ENCODE assay signal across 8 cellular contexts in the genomic region with DNA sequence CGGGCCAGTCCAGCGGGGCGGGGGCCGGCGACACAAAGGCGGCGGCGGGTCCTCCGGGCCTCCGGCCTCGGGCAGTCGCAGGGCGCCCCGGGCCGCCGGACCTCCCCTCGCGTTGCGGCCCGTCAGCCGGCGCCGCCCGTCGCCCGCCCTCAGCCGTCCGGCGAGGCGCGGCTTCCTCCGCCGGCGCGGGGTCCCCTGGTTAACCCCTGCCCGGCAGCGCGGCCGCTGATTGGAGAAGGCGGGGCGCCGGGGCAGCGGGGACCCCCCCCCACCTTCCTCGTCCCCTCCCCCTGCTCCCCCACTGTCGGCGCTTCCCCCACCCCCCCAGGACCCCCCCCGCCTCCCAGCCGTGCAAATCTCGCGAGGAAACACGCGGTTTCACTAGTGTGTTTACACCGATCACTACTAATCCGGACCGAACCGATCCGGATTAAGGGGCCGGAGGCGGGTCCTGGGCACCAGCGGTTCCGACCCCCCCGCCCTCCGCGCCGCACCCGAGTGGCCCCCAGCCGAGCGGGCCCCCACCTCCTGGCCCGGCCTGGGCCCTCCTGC. TPM values are rescaled to one million over a fixed set of nuclear protein-coding genes. Genes with fewer than 3 reads are reported as not detected.
DNase-seq lines count a peak whose midpoint lies in the region; ATAC-seq and TF ChIP-seq lines count a peak whose summit lies in the region.
"Not testable (repeated sequence)": the region's sequence is repeated elsewhere in the genome, so short reads cannot be mapped to it uniquely, and the experiment has no call there.

TSS of gene TLK2 (plus strand) at position 402 of the 552 bp plus-strand sequence. CDS start 2,301 bp downstream, outside the sequence.

- intact Hi-C loops in PC-3 (cut with micrococcal nuclease) = not testable (repeated sequence)

- H3K4me1 ChIP-seq in HUES64 (ENCODE audit: insufficient read depth, low read length) = not testable (repeated sequence)
- H3K4me1 ChIP-seq in PC-3 (ENCODE audit: insufficient read depth, low read length) = peaks cover 15% of the 10 kb centered on the region

- CTCF ChIA-PET in PC-3 (lab: Charles Lee) = not testable (repeated sequence)

- H3F3A ChIP-seq in PC-3 (ENCODE audit: low read length, unreplicated experiment) = not testable (repeated sequence)

- H3K4me2 ChIP-seq in PC-3 (ENCODE audit: low read length) = peak within 1 kb of the TSS; percentile 99

- peaks cover 15% of the 10 kb centered on the region for H3K36me3 ChIP-seq in HUES64 (ENCODE audit: insufficient read depth, low read length)
- not testable (repeated sequence) for H3K36me3 ChIP-seq in PC-3 (ENCODE audit: low read depth, low read length)

- POLR2A ChIA-PET in PC-3 (lab: Charles Lee; ENCODE audit: unreplicated experiment) = not testable (repeated sequence)

- H3K9ac ChIP-seq in HUES64 (ENCODE audit: low read depth, low read length) (peak within 1 kb of the TSS; percentile 89), PC-3 (ENCODE audit: low read length) (peak within 1 kb of the TSS; percentile 95)

- not testable (repeated sequence) for H3K27me3 ChIP-seq in HUES64 (ENCODE audit: insufficient read depth, low read length); PC-3 (ENCODE audit: low read length)

- H3K4me3 ChIP-seq in HUES64 (ENCODE audit: low read length) (peak within 1 kb of the TSS; percentile 82), PC-3 (ENCODE audit: low read length) (peak within 1 kb of the TSS; percentile 96), epithelial cell of esophagus (ENCODE audit: low read length) (peak within 1 kb of the TSS; percentile 51)

- in situ Hi-C loops in Caki2 (cut with HindIII; ENCODE audit: low pct_unique_long_range_greater_than_20kb, low sequenced_read_pairs) = not testable (repeated sequence)

- peak; percentile 65 for ATAC-seq in GM21515 (IDR thresholded peaks at IDR 0.05; ENCODE audit: unreplicated experiment)
- ATAC-seq in PC-3 = peak; percentile 82

- H2AFZ ChIP-seq in PC-3 (ENCODE audit: low read length) = peak within 1 kb of the TSS; percentile 73

- BruUV-seq in PC-3 (replicated peaks; lab: Mats Ljungman, UMichigan) = not testable (repeated sequence)

- H3K79me2 ChIP-seq in PC-3 (ENCODE audit: low read length) = peaks cover 56% of the 10 kb centered on the region

- H3K27ac ChIP-seq in HUES64 (ENCODE audit: low read depth, low read length) = peak within 1 kb of the TSS; percentile 67; the same call in 1 of the 2 replicates
- peak within 1 kb of the TSS; percentile 46 for H3K27ac ChIP-seq in PC-3 (ENCODE audit: low read length)

- peak; percentile 70 for DNase-seq in Caki2 (ENCODE audit: low read depth)
- peak; percentile 85 for DNase-seq in PC-3
- DNase-seq in activated T-cell treated with anti-CD3 and anti-CD28 coated beads for 48 hours (ENCODE audit: low read depth) = peak; percentile 78
- DNase-seq in epithelial cell of esophagus (ENCODE audit: low read depth) = peak; percentile 69
- peak; percentile 37 for DNase-seq in middle frontal gyrus (ENCODE audit: extremely low spot score, low spot score)
- DNase-seq in stimulated activated CD8-positive, alpha-beta memory T cell treated with anti-CD3 and anti-CD28 coated beads, Interleukin-15, amount 100 ng/mL, for 4 hours (ENCODE audit: low read depth in 2 of 2) = peak; percentile 54 to 63

- TF ChIP-seq CTCF in PC-3 (conservative IDR thresholded peaks at IDR 0.05; ENCODE audit: low read depth, low read length); epithelial cell of esophagus (IDR thresholded peaks at IDR 0.05; ENCODE audit: insufficient read depth, low read depth, low read length, missing control alignments): not testable (repeated sequence)

- H3K9me3 ChIP-seq in HUES64 (ENCODE audit: insufficient read depth, low read depth, low read length); PC-3 (ENCODE audit: low read length): not testable (repeated sequence)

- WGBS in HUES64 = under 1% methylated on average over 55 of the region's 69 CpGs

- peaks cover 11% of the 10 kb centered on the region; the same call in 1 of the 2 replicates for H4K20me1 ChIP-seq in PC-3 (ENCODE audit: low read length)

- H3K9me2 ChIP-seq in PC-3 (replicated peaks; ENCODE audit: low read length) = not testable (repeated sequence)

RNA-seq across cellular contexts. Expression of gene TLK2, which starts in this region (rescaled TPM):
- 16.8 and 49.4 TPM in 2 replicates for total RNA-seq in Caki2 (2014; rRNA removed; shearing (Covaris generic); ENCODE audit: low replicate concordance)
- polyA plus RNA-seq in HUES64 (2013, experiment 1 of 2) = 34.2 TPM
- polyA plus RNA-seq in HUES64 (2013, experiment 2 of 2) = 35.9 TPM
- 40.5 and 60.3 TPM in 2 replicates for total RNA-seq in PC-3 (2014; rRNA removed)

Comparison
In these comparisons a context has a peak if more than half of its experiments do, and no peak if none do; other contexts are left out.
1. Peak in every context shown above with its lines: DNase-seq, ATAC-seq, H3K4me3 ChIP-seq and H3K27ac ChIP-seq.